ENCODE assay signal across 8 cellular contexts in the genomic region with DNA sequence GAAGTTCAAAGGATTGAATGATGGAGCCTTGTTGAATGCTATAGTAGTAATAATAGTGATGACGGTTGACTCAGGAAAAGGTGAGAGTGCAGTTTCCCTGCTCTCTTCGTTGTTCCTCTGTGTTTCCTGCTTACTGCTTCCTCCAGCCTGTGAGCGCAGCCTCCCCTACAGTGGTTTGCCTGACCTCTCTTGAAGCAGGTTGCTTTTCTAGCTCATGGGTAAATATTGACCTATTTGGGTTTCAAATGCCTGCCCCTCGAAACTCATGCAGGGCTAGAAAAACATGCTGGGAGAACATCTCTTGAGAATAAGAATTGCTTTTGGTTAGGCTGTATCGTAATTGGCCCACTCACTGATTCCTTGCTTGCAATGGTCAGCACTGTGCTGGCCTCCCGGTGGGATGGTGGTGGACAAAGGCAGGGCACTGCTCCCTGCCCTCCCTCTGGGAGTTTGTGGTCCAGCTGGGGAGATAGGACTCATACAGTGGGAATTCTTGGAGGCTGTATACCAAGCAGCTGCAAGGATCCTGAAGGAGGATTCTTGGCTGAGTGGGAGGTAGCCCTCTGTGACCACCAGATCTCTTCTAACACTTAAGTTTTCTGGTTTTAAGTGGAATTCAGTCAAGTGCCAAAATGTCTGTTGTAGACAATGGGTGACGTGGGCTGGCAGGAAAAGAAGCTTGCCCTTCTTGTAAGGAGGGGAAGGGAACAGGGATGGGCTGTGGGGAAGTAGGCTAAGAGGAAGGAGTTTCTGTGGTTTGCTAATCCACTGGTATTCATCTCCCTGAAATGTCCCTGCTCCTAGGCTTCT. TPM values are rescaled to one million over a fixed set of nuclear protein-coding genes. Genes with fewer than 3 reads are reported as not detected.
DNase-seq lines count a peak whose midpoint lies in the region; ATAC-seq, FAIRE-seq and TF ChIP-seq lines count a peak whose summit lies in the region.

No MANE protein-coding gene starts in this region.

- no peak for TF ChIP-seq CTCF in cardiac fibroblast (IDR thresholded peaks at IDR 0.05; ENCODE audit: low read depth, low read length)
- no peak for TF ChIP-seq CTCF in D721Med (IDR thresholded peaks at IDR 0.05; ENCODE audit: insufficient read depth, missing control alignments)

- no peak for FAIRE-seq in D721Med (lab: Jason Lieb, UNC)

- no peak for ATAC-seq in HG02588 (IDR thresholded peaks at IDR 0.05; ENCODE audit: unreplicated experiment)

- H3K4me3 ChIP-seq in cardiac fibroblast (replicated peaks in 1 of 2; ENCODE audit: low read depth in 2 of 2, low read length in 2 of 2) = no peak overlapping the region

- DNase-seq in A172 (ENCODE audit: low spot score) (peak; percentile 87), HS-27A (ENCODE audit: low read depth) (peak; percentile 89), cardiac fibroblast (ENCODE audit: low read depth in 2 of 2) (peak; percentile 95 to 98), medulla oblongata (ENCODE audit: extremely low spot score) (peak; percentile 53), D721Med (ENCODE audit: insufficient read length, low spot score) (no peak), NCI-H345 treated with DMSO at 0.1 percent for 48 hours (lab: John Stamatoyannopoulos, UW; ENCODE audit: unreplicated experiment) (no peak)
- no peak for DNase-seq in stimulated activated CD4-positive, alpha-beta T cell treated with anti-CD3 and anti-CD28 coated beads, Interleukin-4, amount 100 ng/mL, for 4 hours

RNA-seq across cellular contexts. Expression of a gene that starts 5.4 kb away (rescaled TPM):
- total RNA-seq in A172 (2014; rRNA removed; shearing (Covaris generic)) = 262 and 285 TPM in 2 replicates

RNA-seq across cellular contexts. Expression of a gene that starts 6.0 kb away (rescaled TPM):
- 36.2 and 51.0 TPM in 2 replicates for total RNA-seq in A172 (2014; rRNA removed; shearing (Covaris generic))

RNA-seq across cellular contexts. Expression of a gene that starts 12.3 kb away (rescaled TPM):
- 9.8 and 11.7 TPM in 2 replicates for total RNA-seq in A172 (2014; rRNA removed; shearing (Covaris generic))

RNA-seq across cellular contexts. Expression of a gene that starts 12.8 kb away (rescaled TPM):
- 1.3 and 1.5 TPM in 2 replicates for total RNA-seq in A172 (2014; rRNA removed; shearing (Covaris generic))

RNA-seq across cellular contexts. Expression of a gene that starts 21.7 kb away (rescaled TPM):
- 26.7 and 27.2 TPM in 2 replicates for total RNA-seq in A172 (2014; rRNA removed; shearing (Covaris generic))

Comparison
In these comparisons a context has a peak if more than half of its experiments do, and no peak if none do; other contexts are left out.
1. DNase-seq: peak in A172 (single experiment), HS-27A (single experiment), cardiac fibroblast (2 of 2) and medulla oblongata (single experiment); none in stimulated activated CD4-positive, alpha-beta T cell treated with anti-CD3 and anti-CD28 coated beads, Interleukin-4, amount 100 ng/mL, for 4 hours (0 of 2), D721Med (single experiment) and NCI-H345 treated with DMSO at 0.1 percent for 48 hours (single experiment).